17 cellular contexts compared by ENCODE assay signal in genomic region chr21:42799516-42799915, GRCh38.
DNase-seq lines count a peak whose midpoint lies in the region; ATAC-seq and TF ChIP-seq lines count a peak whose summit lies in the region.
"Had no signal": no experiment of that assay in that cellular context is flagged by ENCODE, and none has a peak within 500 bp of the region (broad histone marks: within the 10 kb centered on the region; RNA-seq: fewer than 3 reads in every experiment).

No MANE protein-coding gene starts in this region.

- DNase-seq in activated naive CD4-positive, alpha-beta T cell treated with anti-CD3 and anti-CD28 coated beads for 36 hours: peak; percentile 49
- no peak for DNase-seq in activated naive CD4-positive, alpha-beta T cell treated with anti-CD3 and anti-CD28 coated beads, Interleukin-2, amount 50 U/mL, for 16 hours
- DNase-seq in endodermal cell: peak; percentile 38
- no peak for DNase-seq in stimulated activated naive CD8-positive, alpha-beta T cell treated with anti-CD3 and anti-CD28 coated beads, Interleukin-15, Interleukin-2, amounts not matched to agents 100 U/mL and 50 U/mL, for 24 hours
- no peak for DNase-seq in cortex of kidney (lab: John Stamatoyannopoulos, UW)
- no peak for DNase-seq in activated gamma-delta T cell treated with Interleukin-2 at 50 U/mL for 16 hours
- DNase-seq: activated effector memory CD4-positive, alpha-beta T cell treated with Interleukin-2 at 50 U/mL for 16 hours; DND-41; effector memory CD4-positive, alpha-beta T cell; IMR-90; NCI-H1092 treated with DMSO at 0.1 percent for 48 hours; tibial artery had no signal

- 85 to 93% methylated on average over 9 of the region's 9 CpGs for WGBS in endodermal cell (ENCODE audit: insufficient coverage in 1 of 2, insufficient read length in 1 of 2), 2 experiments

- intact Hi-C loops in activated naive CD4-positive, alpha-beta T cell treated with anti-CD3 and anti-CD28 coated beads for 36 hours (cut with micrococcal nuclease): no loop called here

- H3K9me3 Mint-ChIP-seq in activated naive CD4-positive, alpha-beta T cell treated with anti-CD3 and anti-CD28 coated beads for 36 hours: no peaks in the 10 kb centered on the region
- H3K9me3 Mint-ChIP-seq in endodermal cell: no peaks in the 10 kb centered on the region

- H3K4me3 ChIP-seq in endodermal cell (ENCODE audit: low read length): peak overlapping the region; percentile 78
- H3K4me3 ChIP-seq: spleen, tibial artery had no signal

- peak overlapping the region; percentile 31 for H3K9ac ChIP-seq in endodermal cell (ENCODE audit: extremely low read depth, low read length, poor library complexity, severe bottlenecking)
- H3K9ac ChIP-seq: parathyroid adenoma had no signal

- no peak overlapping the region for H3K4me3 Mint-ChIP-seq in activated naive CD4-positive, alpha-beta T cell treated with anti-CD3 and anti-CD28 coated beads for 36 hours
- no peak overlapping the region for H3K4me3 Mint-ChIP-seq in endodermal cell

- no peaks in the 10 kb centered on the region for H3K27me3 Mint-ChIP-seq in activated naive CD4-positive, alpha-beta T cell treated with anti-CD3 and anti-CD28 coated beads for 36 hours (ENCODE audit: low read depth)
- H3K27me3 Mint-ChIP-seq in endodermal cell (ENCODE audit: insufficient read depth): no peaks in the 10 kb centered on the region

- H3K36me3 Mint-ChIP-seq in activated naive CD4-positive, alpha-beta T cell treated with anti-CD3 and anti-CD28 coated beads for 36 hours (ENCODE audit: low read depth): no peaks in the 10 kb centered on the region
- peaks cover 35% of the 10 kb centered on the region for H3K36me3 Mint-ChIP-seq in endodermal cell (ENCODE audit: low read depth)

- CTCF ChIA-PET in activated naive CD4-positive, alpha-beta T cell treated with anti-CD3 and anti-CD28 coated beads for 36 hours (lab: Charles Lee): interaction anchor here (1.2 kb wide), 1 partner anchor 206 kb away, joined by 5 read pairs; no protein-coding TSS in a partner anchor

- peaks cover 52% of the 10 kb centered on the region for H3K36me3 ChIP-seq in endodermal cell (ENCODE audit: control insufficient read depth, insufficient read depth, low read length)
- H3K36me3 ChIP-seq: spleen, tibial artery had no signal

- no peaks in the 10 kb centered on the region for H3K27me3 ChIP-seq in endodermal cell (ENCODE audit: control insufficient read depth, insufficient read depth, low read length, poor library complexity, severe bottlenecking)
- H3K27me3 ChIP-seq: spleen had no signal

- no peak for TF ChIP-seq CTCF in endodermal cell (conservative IDR thresholded peaks at IDR 0.05)

- peaks cover 6% of the 10 kb centered on the region for H3K4me1 ChIP-seq in endodermal cell (ENCODE audit: control insufficient read depth, insufficient read depth, low read length)
- H3K4me1 ChIP-seq: parathyroid adenoma, tibial artery had no signal

- no peaks in the 10 kb centered on the region for H3K9me3 ChIP-seq in endodermal cell (ENCODE audit: control insufficient read depth, low read length)
- H3K9me3 ChIP-seq: spleen, tibial artery had no signal

- ATAC-seq in HG02870 (IDR thresholded peaks at IDR 0.05; ENCODE audit: unreplicated experiment): peak; percentile 63
- ATAC-seq in stimulated activated naive CD8-positive, alpha-beta T cell treated with anti-CD3 and anti-CD28 coated beads, Interleukin-15, Interleukin-2, amounts not matched to agents 100 U/mL and 50 U/mL, for 24 hours: peak; percentile 81
- ATAC-seq in GM21825 (IDR thresholded peaks at IDR 0.05; ENCODE audit: unreplicated experiment): no peak
- ATAC-seq: SK-N-SH treated with all-trans-retinoic acid at 6 μM for 48 hours had no signal

- no peak overlapping the region for H3K27ac ChIP-seq in endodermal cell (ENCODE audit: low read depth, low read length)
- H3K27ac ChIP-seq: parathyroid adenoma, tibial artery had no signal

- peaks cover 8% of the 10 kb centered on the region for H3K4me1 Mint-ChIP-seq in activated naive CD4-positive, alpha-beta T cell treated with anti-CD3 and anti-CD28 coated beads for 36 hours (ENCODE audit: low read depth)
- peaks cover 50% of the 10 kb centered on the region for H3K4me1 Mint-ChIP-seq in endodermal cell

- H3K27ac Mint-ChIP-seq in activated naive CD4-positive, alpha-beta T cell treated with anti-CD3 and anti-CD28 coated beads for 36 hours: no peak overlapping the region
- H3K27ac Mint-ChIP-seq in endodermal cell: peak overlapping the region; percentile 26

Comparison
In these comparisons a context has a peak if more than half of its experiments do, and no peak if none do; other contexts are left out.
1. DNase-seq: peak in activated naive CD4-positive, alpha-beta T cell treated with anti-CD3 and anti-CD28 coated beads for 36 hours (single experiment) and endodermal cell (single experiment); none in activated naive CD4-positive, alpha-beta T cell treated with anti-CD3 and anti-CD28 coated beads, Interleukin-2, amount 50 U/mL, for 16 hours (single experiment), stimulated activated naive CD8-positive, alpha-beta T cell treated with anti-CD3 and anti-CD28 coated beads, Interleukin-15, Interleukin-2, amounts not matched to agents 100 U/mL and 50 U/mL, for 24 hours (single experiment), cortex of kidney (single experiment) and activated gamma-delta T cell treated with Interleukin-2 at 50 U/mL for 16 hours (single experiment).